In the genomic region with DNA sequence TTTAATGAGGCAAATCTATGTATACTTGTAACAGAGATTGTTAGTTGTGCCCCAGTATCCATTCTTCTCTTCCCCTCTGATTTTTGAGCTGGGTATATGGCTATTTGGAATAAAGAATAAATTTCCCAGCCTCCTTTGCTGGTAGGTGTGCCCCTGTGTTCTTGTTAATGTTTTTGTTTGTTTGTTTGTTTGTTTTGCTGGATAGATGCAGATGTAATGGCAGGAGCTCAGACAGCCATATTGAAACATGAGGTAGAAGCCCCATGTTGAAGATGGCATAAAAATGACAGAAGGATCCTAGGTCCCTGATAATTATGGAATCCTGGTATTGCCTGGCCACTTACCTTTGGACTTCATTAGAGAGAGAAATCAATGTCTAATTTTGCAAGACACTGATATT, we compare ENCODE assay signal across 28 cellular contexts. TPM values are rescaled to one million over a fixed set of nuclear protein-coding genes. Genes with fewer than 3 reads are reported as not detected.
DNase-seq lines count a peak whose midpoint lies in the region; ATAC-seq, FAIRE-seq and TF ChIP-seq lines count a peak whose summit lies in the region.
"Had no signal": no experiment of that assay in that cellular context is flagged by ENCODE, and none has a peak within 500 bp of the region (broad histone marks: within the 10 kb centered on the region; RNA-seq: fewer than 3 reads in every experiment).

No MANE protein-coding gene starts in this region.

- TF ChIP-seq RAD21 in H1 (IDR thresholded peaks at IDR 0.05 in 1 of 2, conservative IDR thresholded peaks at IDR 0.05 in 1 of 2; ENCODE audit: low read depth in 2 of 2, low read length in 2 of 2), result no peak

- no peak overlapping the region for H3K4me3 Mint-ChIP-seq in WTC11
- H3K4me3 Mint-ChIP-seq in stimulated activated naive CD8-positive, alpha-beta T cell treated with anti-CD3 and anti-CD28 coated beads, Interleukin-15, amount 100 ng/mL, for 72 hours, result no peak overlapping the region
- H3K4me3 Mint-ChIP-seq: CD14-positive monocyte; CD4-positive, alpha-beta memory T cell; CD4-positive, CD25-positive, alpha-beta regulatory T cell; CD8-positive, alpha-beta memory T cell had no signal

- peaks cover under 1% of the 10 kb centered on the region; the same call in 1 of the 2 replicates for H3K4me1 Mint-ChIP-seq in WTC11
- peaks cover 40% of the 10 kb centered on the region for H3K4me1 Mint-ChIP-seq in stimulated activated naive CD8-positive, alpha-beta T cell treated with anti-CD3 and anti-CD28 coated beads, Interleukin-15, amount 100 ng/mL, for 72 hours

- no peak for TF ChIP-seq POLR2A in H1 (IDR thresholded peaks at IDR 0.05; ENCODE audit: control extremely low read depth in 1 of 2, low read depth in 2 of 2, low read length in 2 of 2)

- H3K79me2 ChIP-seq in H1 (ENCODE audit: control insufficient read depth in 1 of 2, insufficient read depth in 2 of 2, low read length in 2 of 2), result no peaks in the 10 kb centered on the region

- H3K27ac ChIP-seq in H1 (ENCODE audit: low read depth, low read length), result no peak overlapping the region
- H3K27ac ChIP-seq in kidney (ENCODE audit: low read depth in 2 of 2, low read length in 2 of 2), result no peak overlapping the region
- H3K27ac ChIP-seq in WERI-Rb-1, result no peak overlapping the region
- H3K27ac ChIP-seq: BLaER1 had no signal

- H2BK15ac ChIP-seq in H1 (ENCODE audit: low read length), result no peak overlapping the region

- H4K20me1 ChIP-seq in H1 (replicated peaks in 1 of 2; ENCODE audit: control insufficient read depth in 1 of 2, insufficient read depth in 2 of 2, low read length in 2 of 2), result no peaks in the 10 kb centered on the region
- H4K20me1 ChIP-seq: BLaER1 had no signal

- intact Hi-C loops in kidney (cut with DNase I), result no loop called here

- no peak for DNase-seq in WTC11 (ENCODE audit: low spot score)
- no peak for DNase-seq in H1 (ENCODE audit: low read depth in 1 of 2, low spot score in 2 of 2)
- DNase-seq in kidney, result peak; percentile 1
- DNase-seq in NCI-H2171 (lab: John Stamatoyannopoulos, UW), result no peak
- DNase-seq in stimulated activated naive CD8-positive, alpha-beta T cell treated with anti-CD3 and anti-CD28 coated beads, Interleukin-15, amount 100 ng/mL, for 72 hours, result no peak
- no peak for DNase-seq in WERI-Rb-1
- DNase-seq: 8988T; ACHN; BE2C; C1 segment of cervical spinal cord; CD4-positive, alpha-beta memory T cell; CD4-positive, CD25-positive, alpha-beta regulatory T cell; CD8-positive, alpha-beta memory T cell; COR-L47; DMS 273 treated with DMSO at 0.1 percent for 48 hours; DMS153; DMS53; DMS79; DND-41; EL; GDM1 had no signal

- no peak overlapping the region for H3K56ac ChIP-seq in H1 (replicated peaks; ENCODE audit: insufficient read length, low read depth, low read length)

- H3K14ac ChIP-seq in H1 (ENCODE audit: insufficient read length), result no peak overlapping the region

- H3K9ac ChIP-seq in H1 (replicated peaks in 1 of 4; ENCODE audit: extremely low read depth in 1 of 4, low read depth in 3 of 4, low read length in 3 of 4) (no peak overlapping the region), kidney (ENCODE audit: low read length in 2 of 2) (no peak overlapping the region)
- H3K9ac ChIP-seq: BLaER1 had no signal

- H3K23me2 ChIP-seq in H1 (ENCODE audit: low read depth, low read length), result no peaks in the 10 kb centered on the region

- H4K91ac ChIP-seq in H1 (replicated peaks; ENCODE audit: insufficient read length, low read length), result no peak overlapping the region

- H3K23ac ChIP-seq in H1 (ENCODE audit: insufficient read length), result no peak overlapping the region

- peaks cover 12% of the 10 kb centered on the region for H3K9me3 Mint-ChIP-seq in WTC11
- H3K9me3 Mint-ChIP-seq in stimulated activated naive CD8-positive, alpha-beta T cell treated with anti-CD3 and anti-CD28 coated beads, Interleukin-15, amount 100 ng/mL, for 72 hours, result peaks cover 0 to 4% of the 10 kb centered on the region in 2 donors
- H3K9me3 Mint-ChIP-seq: CD8-positive, alpha-beta memory T cell had no signal

- H3K18ac ChIP-seq in H1 (ENCODE audit: extremely low read depth, low read length), result no peak overlapping the region

- no peak overlapping the region for H2BK120ac ChIP-seq in H1 (replicated peaks; ENCODE audit: low read depth, low read length)

- H3K36me3 Mint-ChIP-seq in WTC11, result no peaks in the 10 kb centered on the region
- H3K36me3 Mint-ChIP-seq: CD4-positive, alpha-beta memory T cell; CD4-positive, CD25-positive, alpha-beta regulatory T cell had no signal

- CTCF ChIA-PET in WTC11 (lab: Charles Lee) (no interaction called here), H1 (lab: Charles Lee; ENCODE audit: partially characterized antibody) (interaction anchor here (0.7 kb wide), 1 partner anchor 16 kb away, joined by 3 read pairs; no protein-coding TSS in a partner anchor)

- POLR2A ChIA-PET in WTC11 (lab: Charles Lee) (no interaction called here), H1 (lab: Charles Lee; ENCODE audit: partially characterized antibody) (interaction anchor here (1.1 kb wide), 1 partner anchor 19 kb away, joined by 4 read pairs; no protein-coding TSS in a partner anchor)

- no peak overlapping the region for H3K4me3 ChIP-seq in H1 (ENCODE audit: extremely low read depth in 1 of 4, insufficient read depth in 2 of 4, low read depth in 3 of 4, low read length in 4 of 4)
- H3K4me3 ChIP-seq in kidney (ENCODE audit: low read length in 2 of 2), result no peak overlapping the region
- no peak overlapping the region for H3K4me3 ChIP-seq in WERI-Rb-1 (ENCODE audit: low read depth, low read length)
- H3K4me3 ChIP-seq: BLaER1, GM12878 had no signal

- H3K9me3 ChIP-seq in H1 (ENCODE audit: insufficient read depth in 2 of 2, low read depth in 1 of 2, low read length in 1 of 2) (peaks cover 1 to 3% of the 10 kb centered on the region in 2 experiments; a peak in 2 of 4 replicates), kidney (ENCODE audit: control insufficient read depth in 1 of 2, low read length in 2 of 2) (no peaks in the 10 kb centered on the region), WERI-Rb-1 (ENCODE audit: severe bottlenecking) (peaks cover 2% of the 10 kb centered on the region)
- H3K9me3 ChIP-seq: BE2C had no signal

- H3K27me3 ChIP-seq in H1 (replicated peaks in 1 of 4; ENCODE audit: control insufficient read depth in 3 of 4, extremely low read depth in 1 of 4, insufficient read depth in 3 of 4, low read length in 3 of 4), result no peaks in the 10 kb centered on the region
- no peaks in the 10 kb centered on the region for H3K27me3 ChIP-seq in WERI-Rb-1 (ENCODE audit: insufficient read depth, low read depth, severe bottlenecking)
- H3K27me3 ChIP-seq: BE2C, BLaER1 had no signal

- H2BK5ac ChIP-seq in H1 (ENCODE audit: low read depth, low read length), result no peak overlapping the region

- H2BK12ac ChIP-seq in H1 (ENCODE audit: low read depth, low read length), result no peak overlapping the region

- no peak overlapping the region for H3K4me2 ChIP-seq in H1 (ENCODE audit: insufficient read depth in 1 of 2, low read depth in 2 of 2, low read length in 2 of 2)
- H3K4me2 ChIP-seq: BLaER1 had no signal

- H3K4ac ChIP-seq in H1 (replicated peaks; ENCODE audit: insufficient read length, low read depth, low read length), result no peak overlapping the region

- ATAC-seq in WTC11, result no peak
- ATAC-seq in stimulated activated naive CD8-positive, alpha-beta T cell treated with anti-CD3 and anti-CD28 coated beads, Interleukin-15, amount 100 ng/mL, for 72 hours, result no peak
- ATAC-seq: GM12878 had no signal

- H3K27ac Mint-ChIP-seq in WTC11, result no peak overlapping the region
- no peak overlapping the region for H3K27ac Mint-ChIP-seq in stimulated activated naive CD8-positive, alpha-beta T cell treated with anti-CD3 and anti-CD28 coated beads, Interleukin-15, amount 100 ng/mL, for 72 hours
- H3K27ac Mint-ChIP-seq: CD14-positive monocyte; CD4-positive, CD25-positive, alpha-beta regulatory T cell; CD8-positive, alpha-beta memory T cell had no signal

- no peak overlapping the region for H4K8ac ChIP-seq in H1 (ENCODE audit: extremely low read depth, insufficient read depth, low read length)

- H4K5ac ChIP-seq in H1 (ENCODE audit: insufficient read length, low read depth, low read length), result no peak overlapping the region

- no peak overlapping the region for H2AFZ ChIP-seq in H1 (ENCODE audit: low read length)

- TF ChIP-seq EP300 in H1 (IDR thresholded peaks at IDR 0.05; ENCODE audit: borderline replicate concordance in 1 of 2, low read depth in 2 of 2, low read length in 2 of 2), result no peak

- H3K4me1 ChIP-seq in H1 (replicated peaks in 1 of 4; ENCODE audit: control insufficient read depth in 3 of 4, insufficient read depth in 4 of 4, low read length in 3 of 4), result no peaks in the 10 kb centered on the region
- no peaks in the 10 kb centered on the region for H3K4me1 ChIP-seq in kidney (ENCODE audit: control insufficient read depth in 1 of 2, insufficient read depth in 1 of 2, low read depth in 1 of 2, low read length in 2 of 2)
- H3K4me1 ChIP-seq: BE2C had no signal

- TF ChIP-seq CTCF in WTC11 (IDR thresholded peaks at IDR 0.05), result no peak
- TF ChIP-seq CTCF in H1 (IDR thresholded peaks at IDR 0.05; ENCODE audit: control extremely low read depth in 1 of 3, insufficient read depth in 1 of 3, low read depth in 1 of 3, low read length in 3 of 3), result no peak
- no peak for TF ChIP-seq CTCF in kidney (IDR thresholded peaks at IDR 0.05; ENCODE audit: borderline replicate concordance, extremely low read depth, insufficient read depth)
- no peak for TF ChIP-seq CTCF in WERI-Rb-1 (IDR thresholded peaks at IDR 0.05; ENCODE audit: low read depth, low read length)

- H3K79me1 ChIP-seq in H1 (ENCODE audit: low read depth, low read length), result no peaks in the 10 kb centered on the region

- H2BK20ac ChIP-seq in H1 (ENCODE audit: low read length), result no peak overlapping the region

- H3K27me3 Mint-ChIP-seq in WTC11 (ENCODE audit: low read depth), result no peaks in the 10 kb centered on the region
- no peaks in the 10 kb centered on the region for H3K27me3 Mint-ChIP-seq in stimulated activated naive CD8-positive, alpha-beta T cell treated with anti-CD3 and anti-CD28 coated beads, Interleukin-15, amount 100 ng/mL, for 72 hours
- H3K27me3 Mint-ChIP-seq: CD4-positive, alpha-beta memory T cell had no signal

- H3K36me3 ChIP-seq in H1 (ENCODE audit: control insufficient read depth in 2 of 4, insufficient read depth in 4 of 4, low read length in 3 of 4) (no peaks in the 10 kb centered on the region), kidney (ENCODE audit: control insufficient read depth in 1 of 2, insufficient read depth in 2 of 2, low read length in 2 of 2) (no peaks in the 10 kb centered on the region), WERI-Rb-1 (no peaks in the 10 kb centered on the region)
- H3K36me3 ChIP-seq: BE2C, BLaER1 had no signal

- no peak overlapping the region for H2AK5ac ChIP-seq in H1 (ENCODE audit: low read depth, low read length)

- FAIRE-seq in H1 (lab: Jason Lieb, UNC), result no peak
- FAIRE-seq in kidney (lab: Jason Lieb, UNC), result no peak
- FAIRE-seq: A204.1, GM12878, GM12892, GM18507 had no signal

RNA-seq across cellular contexts. Expression of a gene that starts 19.9 kb away (rescaled TPM):
- total RNA-seq in WTC11 (2021), result 27.0 to 29.4 TPM (median 27.2 TPM) in 3 replicates
- total RNA-seq in H1 (2021; fragmentation: NEBNext Ultra II Directional; extraction: Animal tissue kit (Norgen Biotek cat#: 25700)), result 40.4 and 41.0 TPM in 2 replicates
- 9.3 and 14.3 TPM in 2 replicates for polyA plus RNA-seq in H1 (2011; rRNA removed)
- 16.1 TPM for polyA plus RNA-seq in H1 (2011; cell fraction: cytosol; rRNA removed)
- 6.4 TPM for polyA plus RNA-seq in H1 (2011; cell fraction: nucleus; rRNA removed)
- polyA plus RNA-seq in H1 (2012, experiment 1 of 2), result 31.8 to 41.6 TPM (median 34.6 TPM) in 4 replicates
- 4.5 TPM for polyA plus RNA-seq in H1 (2012, experiment 2 of 2)
- polyA plus RNA-seq in H1 (2013, experiment 1 of 2), result 30.0 TPM
- polyA plus RNA-seq in H1 (2013, experiment 2 of 2), result 31.7 TPM
- polyA minus RNA-seq in H1 (2011; rRNA and poly(A)+ RNA removed), result 14.7 and 18.2 TPM in 2 replicates
- polyA minus RNA-seq in H1 (2011; cell fraction: cytosol; rRNA and poly(A)+ RNA removed), result 10.3 TPM
- 10.6 TPM for polyA minus RNA-seq in H1 (2011; cell fraction: nucleus; rRNA and poly(A)+ RNA removed)
- 267 TPM for total RNA-seq in kidney
- 45.6 TPM for polyA plus RNA-seq in kidney (ENCODE audit: insufficient read depth, low read depth, low replicate concordance)

RNA-seq across cellular contexts. Expression of a gene that starts 28.2 kb away (rescaled TPM):
- total RNA-seq in WTC11 (2021) (1.0 to 2.0 TPM (median 1.4 TPM) in 3 replicates), kidney (0.47 TPM)
- 0.78 and 0.86 TPM in 2 replicates for total RNA-seq in H1 (2021; fragmentation: NEBNext Ultra II Directional; extraction: Animal tissue kit (Norgen Biotek cat#: 25700))
- polyA plus RNA-seq in H1 (2011; rRNA removed) (3.7 and 3.9 TPM in 2 replicates), kidney (ENCODE audit: insufficient read depth, low read depth, low replicate concordance) (0.69 TPM)
- polyA plus RNA-seq in H1 (2011; cell fraction: cytosol; rRNA removed), result 3.5 TPM
- polyA plus RNA-seq in H1 (2011; cell fraction: nucleus; rRNA removed), result 14.4 TPM
- polyA plus RNA-seq in H1 (2012, experiment 1 of 2), result 1.2 to 2.6 TPM (median 1.4 TPM) in 4 replicates
- polyA plus RNA-seq in H1 (2012, experiment 2 of 2), result 0.91 TPM
- polyA plus RNA-seq in H1 (2013, experiment 1 of 2), result 1.4 TPM
- polyA plus RNA-seq in H1 (2013, experiment 2 of 2), result 0.94 TPM
- 0.63 and 0.66 TPM in 2 replicates for polyA minus RNA-seq in H1 (2011; rRNA and poly(A)+ RNA removed)
- polyA minus RNA-seq in H1 (2011; cell fraction: cytosol; rRNA and poly(A)+ RNA removed), result not detected
- polyA minus RNA-seq in H1 (2011; cell fraction: nucleus; rRNA and poly(A)+ RNA removed), result 0.80 TPM
- total RNA-seq: G401 had no signal
- polyA plus RNA-seq: CD14-positive monocyte; CD4-positive, CD25-positive, alpha-beta regulatory T cell had no signal
